ENCODE assay signal across 2 cellular contexts in genomic region chr3:187636528-187636927, GRCh38.
TF ChIP-seq lines count a peak whose summit lies in the region.

No MANE protein-coding gene starts in this region.

TF ChIP-seq in liver, 16 proteins besides CTCF, POLR2A, EP300 and RAD21 (continued from another document):
- TF ChIP-seq, protein P1, sequence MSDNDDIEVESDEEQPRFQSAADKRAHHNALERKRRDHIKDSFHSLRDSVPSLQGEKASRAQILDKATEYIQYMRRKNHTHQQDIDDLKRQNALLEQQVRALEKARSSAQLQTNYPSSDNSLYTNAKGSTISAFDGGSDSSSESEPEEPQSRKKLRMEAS (IDR thresholded peaks at IDR 0.05) = peak; percentile 11
- TF ChIP-seq, protein P2, sequence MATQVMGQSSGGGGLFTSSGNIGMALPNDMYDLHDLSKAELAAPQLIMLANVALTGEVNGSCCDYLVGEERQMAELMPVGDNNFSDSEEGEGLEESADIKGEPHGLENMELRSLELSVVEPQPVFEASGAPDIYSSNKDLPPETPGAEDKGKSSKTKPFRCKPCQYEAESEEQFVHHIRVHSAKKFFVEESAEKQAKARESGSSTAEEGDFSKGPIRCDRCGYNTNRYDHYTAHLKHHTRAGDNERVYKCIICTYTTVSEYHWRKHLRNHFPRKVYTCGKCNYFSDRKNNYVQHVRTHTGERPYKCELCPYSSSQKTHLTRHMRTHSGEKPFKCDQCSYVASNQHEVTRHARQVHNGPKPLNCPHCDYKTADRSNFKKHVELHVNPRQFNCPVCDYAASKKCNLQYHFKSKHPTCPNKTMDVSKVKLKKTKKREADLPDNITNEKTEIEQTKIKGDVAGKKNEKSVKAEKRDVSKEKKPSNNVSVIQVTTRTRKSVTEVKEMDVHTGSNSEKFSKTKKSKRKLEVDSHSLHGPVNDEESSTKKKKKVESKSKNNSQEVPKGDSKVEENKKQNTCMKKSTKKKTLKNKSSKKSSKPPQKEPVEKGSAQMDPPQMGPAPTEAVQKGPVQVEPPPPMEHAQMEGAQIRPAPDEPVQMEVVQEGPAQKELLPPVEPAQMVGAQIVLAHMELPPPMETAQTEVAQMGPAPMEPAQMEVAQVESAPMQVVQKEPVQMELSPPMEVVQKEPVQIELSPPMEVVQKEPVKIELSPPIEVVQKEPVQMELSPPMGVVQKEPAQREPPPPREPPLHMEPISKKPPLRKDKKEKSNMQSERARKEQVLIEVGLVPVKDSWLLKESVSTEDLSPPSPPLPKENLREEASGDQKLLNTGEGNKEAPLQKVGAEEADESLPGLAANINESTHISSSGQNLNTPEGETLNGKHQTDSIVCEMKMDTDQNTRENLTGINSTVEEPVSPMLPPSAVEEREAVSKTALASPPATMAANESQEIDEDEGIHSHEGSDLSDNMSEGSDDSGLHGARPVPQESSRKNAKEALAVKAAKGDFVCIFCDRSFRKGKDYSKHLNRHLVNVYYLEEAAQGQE (IDR thresholded peaks at IDR 0.05) = no peak
- no peak for TF ChIP-seq TAF1 (conservative IDR thresholded peaks at IDR 0.05)
- TF ChIP-seq FOXA2 (IDR thresholded peaks at IDR 0.05) = peak; percentile 34

TF ChIP-seq in HepG2, 621 proteins besides CTCF, POLR2A, EP300 and RAD21:
- TF ChIP-seq UBTF (CRISPR knock-in tag; IDR thresholded peaks at IDR 0.05) (no peak), TCF7L2 (IDR thresholded peaks at IDR 0.05; ENCODE audit: low read depth, low read length) (no peak), CBX2 (IDR thresholded peaks at IDR 0.05; ENCODE audit: low read depth, low read length) (no peak), CBX2 (CRISPR knock-in tag; IDR thresholded peaks at IDR 0.05; ENCODE audit: low read depth) (no peak), ARHGAP35 (CRISPR knock-in tag; IDR thresholded peaks at IDR 0.05; ENCODE audit: borderline replicate concordance) (no peak), ELF4 (CRISPR knock-in tag; IDR thresholded peaks at IDR 0.05; ENCODE audit: borderline replicate concordance) (no peak), ZNF792 (CRISPR knock-in tag; IDR thresholded peaks at IDR 0.05) (no peak), ZNF333 (CRISPR knock-in tag; IDR thresholded peaks at IDR 0.05; ENCODE audit: borderline replicate concordance) (no peak), ZNF841 (CRISPR knock-in tag; IDR thresholded peaks at IDR 0.05; ENCODE audit: borderline replicate concordance) (no peak), AGO1 (IDR thresholded peaks at IDR 0.05; ENCODE audit: low read depth, low read length, poor library complexity, severe bottlenecking) (no peak), ZNF674 (CRISPR knock-in tag; IDR thresholded peaks at IDR 0.05; ENCODE audit: low read depth) (no peak), SMC3 (IDR thresholded peaks at IDR 0.05; ENCODE audit: low read length) (no peak), TARDBP (CRISPR knock-in tag; IDR thresholded peaks at IDR 0.05) (no peak), IRF9 (CRISPR knock-in tag; IDR thresholded peaks at IDR 0.05; ENCODE audit: borderline replicate concordance) (no peak), NR3C1 (CRISPR knock-in tag; IDR thresholded peaks at IDR 0.05) (no peak), NFKB2 (CRISPR knock-in tag; IDR thresholded peaks at IDR 0.05; ENCODE audit: borderline replicate concordance) (no peak), PRDM15 (CRISPR knock-in tag; IDR thresholded peaks at IDR 0.05) (no peak)
- TF ChIP-seq, protein P2 (IDR thresholded peaks at IDR 0.05; ENCODE audit: borderline replicate concordance in 1 of 2, low read depth in 1 of 2, low read length in 2 of 2) = no peak
- TF ChIP-seq, protein P3, sequence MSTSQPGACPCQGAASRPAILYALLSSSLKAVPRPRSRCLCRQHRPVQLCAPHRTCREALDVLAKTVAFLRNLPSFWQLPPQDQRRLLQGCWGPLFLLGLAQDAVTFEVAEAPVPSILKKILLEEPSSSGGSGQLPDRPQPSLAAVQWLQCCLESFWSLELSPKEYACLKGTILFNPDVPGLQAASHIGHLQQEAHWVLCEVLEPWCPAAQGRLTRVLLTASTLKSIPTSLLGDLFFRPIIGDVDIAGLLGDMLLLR (CRISPR knock-in tag; IDR thresholded peaks at IDR 0.05) = no peak
